8 cellular contexts compared by ENCODE assay signal in the genomic region with DNA sequence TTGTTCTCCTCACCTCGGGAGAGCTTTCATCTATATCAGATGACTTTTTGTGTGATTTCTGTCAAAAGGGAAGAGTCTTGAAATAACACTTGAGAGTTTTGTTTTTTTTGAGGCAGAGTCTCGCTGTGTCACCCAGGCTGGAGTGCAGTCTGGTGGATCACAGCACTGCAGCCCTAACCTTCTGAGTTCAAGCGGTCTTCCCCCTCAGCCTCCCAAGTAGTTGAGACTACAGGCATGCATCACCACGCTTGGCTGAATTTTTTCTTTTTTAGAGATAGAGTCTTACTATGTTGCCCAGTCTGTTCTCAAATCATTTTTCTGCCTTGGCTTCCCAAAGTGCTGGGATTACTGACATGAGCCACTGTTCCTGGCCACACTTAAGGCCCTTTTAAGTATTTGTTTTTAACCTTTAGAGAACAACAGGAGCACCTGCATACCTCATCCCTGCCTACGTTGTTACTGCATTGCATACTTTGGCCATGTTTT. TPM values are rescaled to one million over a fixed set of nuclear protein-coding genes. Genes with fewer than 3 reads are reported as not detected.
DNase-seq lines count a peak whose midpoint lies in the region; ATAC-seq and TF ChIP-seq lines count a peak whose summit lies in the region.

No MANE protein-coding gene starts in this region.

- no peak for TF ChIP-seq POLR2A in adrenal gland (IDR thresholded peaks at IDR 0.05)

- peak overlapping the region; percentile 23 for H3K4me3 ChIP-seq in CD4-positive, CD25-positive, alpha-beta regulatory T cell (ENCODE audit: low read depth, low read length)
- H3K4me3 ChIP-seq in adrenal gland: no peak overlapping the region
- no peak overlapping the region for H3K4me3 ChIP-seq in mesendoderm (ENCODE audit: low read length)

- no peak overlapping the region for H3K56ac ChIP-seq in mesendoderm (ENCODE audit: low read length)

- 73 to 83% (median 78%) methylated on average over 5 of the region's 5 CpGs for WGBS in adrenal gland, 4 donors
- WGBS in mesendoderm (ENCODE audit: extremely low coverage, insufficient coverage, low lambda C conversion rate): no CpG with 5 or more reads among the region's 5 CpGs

- H3K9me3 ChIP-seq in CD4-positive, CD25-positive, alpha-beta regulatory T cell (ENCODE audit: control insufficient read depth in 2 of 2, low read length in 2 of 2): no peaks in the 10 kb centered on the region
- H3K9me3 ChIP-seq in adrenal gland (replicated peaks in 1 of 3): no peaks in the 10 kb centered on the region

- no peak overlapping the region for H4K5ac ChIP-seq in mesendoderm (ENCODE audit: low read length)

- intact Hi-C loops in adrenal gland (cut with DNase I): no loop called here

- H3K9ac ChIP-seq in mesendoderm (ENCODE audit: low read length): no peak overlapping the region

- H2BK5ac ChIP-seq in mesendoderm (ENCODE audit: low read length): no peak overlapping the region

- H3K4me1 ChIP-seq in CD4-positive, CD25-positive, alpha-beta regulatory T cell (ENCODE audit: control insufficient read depth, insufficient read depth, low read length, poor library complexity, severe bottlenecking): peaks cover 7% of the 10 kb centered on the region
- H3K4me1 ChIP-seq in adrenal gland (replicated peaks in 1 of 2) (peaks cover 13 to 53% of the 10 kb centered on the region in 2 donors), mesendoderm (ENCODE audit: control insufficient read depth, low read depth, low read length) (peaks cover 7% of the 10 kb centered on the region)

- H3K4ac ChIP-seq in mesendoderm (ENCODE audit: low read depth, low read length): no peak overlapping the region

- ATAC-seq in CD4-positive, CD25-positive, alpha-beta regulatory T cell (ENCODE audit: low read depth in 2 of 2): peak in 1 of 2 donors; percentile 34
- peak; percentile 61 for ATAC-seq in HG03432 (IDR thresholded peaks at IDR 0.05; ENCODE audit: unreplicated experiment)
- no peak for ATAC-seq in HG02588 (IDR thresholded peaks at IDR 0.05; ENCODE audit: unreplicated experiment)

- H3K27me3 Mint-ChIP-seq in CD4-positive, CD25-positive, alpha-beta regulatory T cell: no peaks in the 10 kb centered on the region

- no peaks in the 10 kb centered on the region for H3K36me3 Mint-ChIP-seq in CD4-positive, CD25-positive, alpha-beta regulatory T cell

- peak in 1 of 3 donors; percentile 53 for DNase-seq in CD4-positive, CD25-positive, alpha-beta regulatory T cell
- DNase-seq in adrenal gland (no peak), mesendoderm (peak; percentile 61), inferior parietal cortex (ENCODE audit: extremely low spot score) (no peak), NCI-H146 (lab: John Stamatoyannopoulos, UW) (no peak), LoVo (ENCODE audit: low spot score) (no peak)

- H2BK120ac ChIP-seq in mesendoderm (ENCODE audit: low read depth, low read length): no peak overlapping the region

- peaks cover 32 to 56% (median 45%) of the 10 kb centered on the region in 4 donors for H3K4me1 Mint-ChIP-seq in CD4-positive, CD25-positive, alpha-beta regulatory T cell

- no peak overlapping the region for H3K23ac ChIP-seq in mesendoderm (ENCODE audit: low read length)

- no peak overlapping the region for H2AK5ac ChIP-seq in mesendoderm (ENCODE audit: low read length)

- peak overlapping the region in 2 of 3 donors; percentile 1 to 39 for H3K27ac Mint-ChIP-seq in CD4-positive, CD25-positive, alpha-beta regulatory T cell

- peaks cover 6% of the 10 kb centered on the region for H3K79me1 ChIP-seq in mesendoderm (ENCODE audit: low read length)

- H3K27ac ChIP-seq in CD4-positive, CD25-positive, alpha-beta regulatory T cell (ENCODE audit: insufficient read depth, low read length, poor library complexity, severe bottlenecking): no peak overlapping the region
- H3K27ac ChIP-seq in adrenal gland: peak overlapping the region in 4 of 5 donors; percentile 3 to 31 (median 22)
- no peak overlapping the region for H3K27ac ChIP-seq in mesendoderm (ENCODE audit: low read depth, low read length)

- no peak for TF ChIP-seq CTCF in adrenal gland (IDR thresholded peaks at IDR 0.05)

- H3K4me2 ChIP-seq in mesendoderm (ENCODE audit: low read length): no peak overlapping the region

- H3K27me3 ChIP-seq in CD4-positive, CD25-positive, alpha-beta regulatory T cell (ENCODE audit: control insufficient read depth, insufficient read depth, low read length): no peaks in the 10 kb centered on the region
- no peaks in the 10 kb centered on the region for H3K27me3 ChIP-seq in adrenal gland
- H3K27me3 ChIP-seq in mesendoderm (ENCODE audit: insufficient read depth, low read length, poor library complexity): no peaks in the 10 kb centered on the region

- H3K4me3 Mint-ChIP-seq in CD4-positive, CD25-positive, alpha-beta regulatory T cell: peak overlapping the region in 1 of 4 donors; percentile 21

- H3K18ac ChIP-seq in mesendoderm (ENCODE audit: low read length): no peak overlapping the region

- H3K36me3 ChIP-seq in CD4-positive, CD25-positive, alpha-beta regulatory T cell (ENCODE audit: control insufficient read depth, insufficient read depth, low read length): no peaks in the 10 kb centered on the region
- H3K36me3 ChIP-seq in adrenal gland (replicated peaks in 1 of 2) (no peaks in the 10 kb centered on the region), mesendoderm (ENCODE audit: control insufficient read depth, insufficient read depth, low read length) (no peaks in the 10 kb centered on the region)

- peaks cover 0 to 2% (median 0%) of the 10 kb centered on the region in 7 donors for H3K9me3 Mint-ChIP-seq in CD4-positive, CD25-positive, alpha-beta regulatory T cell

- H3K79me2 ChIP-seq in mesendoderm (ENCODE audit: control insufficient read depth, insufficient read depth, low read length): peaks cover 13% of the 10 kb centered on the region

- H4K8ac ChIP-seq in mesendoderm (ENCODE audit: low read depth, low read length): peak overlapping the region; percentile 56

- no peak overlapping the region for H2BK15ac ChIP-seq in mesendoderm (replicated peaks; ENCODE audit: low read depth)

RNA-seq across cellular contexts. Expression of a gene that starts 11.4 kb away (rescaled TPM):
- total RNA-seq in CD4-positive, CD25-positive, alpha-beta regulatory T cell: 5.4 TPM
- polyA plus RNA-seq in CD4-positive, CD25-positive, alpha-beta regulatory T cell: 1 to 10 TPM; 2.9 to 4.8 (median 3.8) TPM
- 10 to 100 TPM; 16.4 to 52.2 (median 38.9) TPM for total RNA-seq in adrenal gland
- polyA plus RNA-seq in adrenal gland: 10 to 100 TPM in 1 of 3 donors, 1 to 10 TPM in 2; 5.2 to 50.7 (median 9.3) TPM
- polyA plus RNA-seq in mesendoderm (2013, experiment 1 of 2): 19.6 TPM
- 22.7 TPM for polyA plus RNA-seq in mesendoderm (2013, experiment 2 of 2)

Comparison
In these comparisons a context has a peak if more than half of its experiments do, and no peak if none do; other contexts are left out.
1. H3K27ac ChIP-seq: peak in adrenal gland (4 of 5); none in CD4-positive, CD25-positive, alpha-beta regulatory T cell (single experiment) and mesendoderm (single experiment).